ENCODE assay signal across 17 cellular contexts in genomic region chr5:131524431-131524830, GRCh38.
"Had no signal": no experiment of that assay in that cellular context is flagged by ENCODE, and none has a peak within 500 bp of the region (broad histone marks: within the 10 kb centered on the region; RNA-seq: fewer than 3 reads in every experiment).

No MANE protein-coding gene starts in this region.

- H3K27ac Mint-ChIP-seq: activated B cell treated with CpG ODN at 0.5 μM for 24 hours; activated naive CD8-positive, alpha-beta T cell treated with anti-CD3 and anti-CD28 coated beads, Interleukin-2, amount 10 ng/mL, durations not matched to agents 7 days and 5 days; endodermal cell; memory B cell had no signal

- H3K9me3 Mint-ChIP-seq: activated B cell treated with CpG ODN at 0.5 μM for 24 hours; activated naive CD8-positive, alpha-beta T cell treated with anti-CD3 and anti-CD28 coated beads, Interleukin-2, amount 10 ng/mL, durations not matched to agents 7 days and 5 days; endodermal cell; memory B cell; naive B cell; stimulated activated naive B cell treated with anti-CD40 and anti-IgM and Interleukin-4, amounts not matched to agents 10 μg/mL and 1 μg/mL and 100 μg/mL, for 72 hours had no signal

- H3K27me3 Mint-ChIP-seq: activated B cell treated with CpG ODN at 0.5 μM for 24 hours; activated naive CD8-positive, alpha-beta T cell treated with anti-CD3 and anti-CD28 coated beads, Interleukin-2, amount 10 ng/mL, durations not matched to agents 7 days and 5 days; memory B cell; naive B cell; stimulated activated naive B cell treated with anti-CD40 and anti-IgM and Interleukin-4, amounts not matched to agents 10 μg/mL and 1 μg/mL and 100 μg/mL, for 72 hours had no signal

- ATAC-seq: body of pancreas; stimulated activated naive B cell treated with anti-CD40 and anti-IgM and Interleukin-4, amounts not matched to agents 10 μg/mL and 1 μg/mL and 100 μg/mL, for 72 hours; upper lobe of right lung had no signal

- H3K4me3 Mint-ChIP-seq: activated B cell treated with CpG ODN at 0.5 μM for 24 hours; activated naive CD8-positive, alpha-beta T cell treated with anti-CD3 and anti-CD28 coated beads, Interleukin-2, amount 10 ng/mL, durations not matched to agents 7 days and 5 days; endodermal cell; memory B cell; naive B cell; stimulated activated naive B cell treated with anti-CD40 and anti-IgM and Interleukin-4, amounts not matched to agents 10 μg/mL and 1 μg/mL and 100 μg/mL, for 72 hours had no signal

- DNase-seq: activated B cell treated with CpG ODN at 0.5 μM for 24 hours; activated CD8-positive, alpha-beta memory T cell treated with anti-CD3 and anti-CD28 coated beads for 24 hours; activated CD8-positive, alpha-beta memory T cell treated with anti-CD3 and anti-CD28 coated beads, Interleukin-2, amount 50 U/mL, for 48 hours; activated effector memory CD4-positive, alpha-beta T cell treated with anti-CD3 and anti-CD28 coated beads, Interleukin-2, amount 50 U/mL, for 16 hours; activated naive CD8-positive, alpha-beta T cell treated with anti-CD3 and anti-CD28 coated beads, Interleukin-2, amount 10 ng/mL, durations not matched to agents 7 days and 5 days; activated T-cell treated with anti-CD3 and anti-CD28 coated beads, Interleukin-2, amount 50 U/mL, for 48 hours; body of pancreas; central memory CD4-positive, alpha-beta T cell; colonic mucosa; endodermal cell; heart left ventricle; naive B cell; nucleus accumbens; spleen; stimulated activated naive B cell treated with anti-CD40 and anti-IgM and Interleukin-4, amounts not matched to agents 10 μg/mL and 1 μg/mL and 100 μg/mL, for 72 hours; upper lobe of right lung had no signal
